ENCODE assay signal across 1 cellular context in the genomic region with DNA sequence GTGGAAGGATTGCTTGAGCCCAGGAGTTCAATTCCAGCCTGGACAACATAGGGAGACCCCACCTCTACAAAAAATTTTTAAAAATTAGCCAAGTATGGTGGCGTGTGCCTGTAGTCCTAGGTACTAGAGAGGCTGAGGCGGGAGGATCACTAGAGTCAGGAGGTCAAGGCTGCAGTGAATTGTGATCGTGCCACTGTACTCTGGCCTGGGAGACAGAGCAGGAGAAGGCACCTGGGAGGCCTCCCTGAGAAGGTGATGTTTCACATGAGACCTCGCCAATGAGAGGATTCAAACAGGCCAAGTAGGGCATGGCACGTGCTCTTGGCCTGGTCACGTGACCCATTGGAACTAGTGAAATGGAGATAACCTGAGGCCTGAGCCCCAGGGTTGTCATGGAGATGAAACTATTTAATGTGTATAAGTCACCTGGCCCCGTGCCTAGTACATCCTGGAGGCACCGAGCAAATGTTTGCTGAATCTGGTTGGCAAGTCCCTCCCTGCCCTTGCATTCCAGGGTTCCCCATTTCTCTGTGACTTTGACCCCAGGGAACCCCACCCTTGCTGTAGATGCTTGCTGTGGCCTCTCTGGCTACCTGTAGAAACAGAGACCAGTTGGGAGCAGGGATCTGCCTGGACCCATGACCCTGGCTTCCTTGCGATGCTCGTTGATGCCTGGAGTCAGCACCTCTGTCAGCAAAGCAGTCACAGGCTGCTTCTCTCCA.
TF ChIP-seq lines count a peak whose summit lies in the region.

No MANE protein-coding gene starts in this region.

TF ChIP-seq in HepG2, 621 proteins besides CTCF, POLR2A, EP300 and RAD21 (continued from another document and continues in another):
- 0 out of 2 replicates have a peak, but pooled peaks have one; percentile 35 for TF ChIP-seq ZHX2 (IDR thresholded peaks at IDR 0.05; ENCODE audit: low read depth)
- no peak for TF ChIP-seq ZHX2 (CRISPR knock-in tag; IDR thresholded peaks at IDR 0.05; ENCODE audit: borderline replicate concordance)
- peak; percentile 73; the same call in 1 of the 2 replicates for TF ChIP-seq ZNF543 (CRISPR knock-in tag; IDR thresholded peaks at IDR 0.05)
- no peak for TF ChIP-seq ZFP62 (CRISPR knock-in tag; IDR thresholded peaks at IDR 0.05)
- peak; percentile 81; the same call in 1 of the 2 replicates for TF ChIP-seq BRCA1 (CRISPR knock-in tag; IDR thresholded peaks at IDR 0.05)
- TF ChIP-seq ZNF780A (CRISPR knock-in tag; IDR thresholded peaks at IDR 0.05): 0 out of 2 replicates have a peak, but pooled peaks have one; percentile 20
- no peak for TF ChIP-seq KDM5A (IDR thresholded peaks at IDR 0.05; ENCODE audit: borderline replicate concordance, low read length)
- peak; percentile 10; the same call in 1 of the 2 replicates for TF ChIP-seq RBAK (CRISPR knock-in tag; IDR thresholded peaks at IDR 0.05)
- peak; percentile 30; the same call in 1 of the 2 replicates for TF ChIP-seq ZNF281 (CRISPR knock-in tag; IDR thresholded peaks at IDR 0.05; ENCODE audit: borderline replicate concordance)
- no peak for TF ChIP-seq RARG (CRISPR knock-in tag; IDR thresholded peaks at IDR 0.05; ENCODE audit: low read depth)
- TF ChIP-seq ZBTB46 (CRISPR knock-in tag; IDR thresholded peaks at IDR 0.05; ENCODE audit: borderline replicate concordance): peak; percentile 99
- no peak for TF ChIP-seq ZNF569 (CRISPR knock-in tag; IDR thresholded peaks at IDR 0.05; ENCODE audit: borderline replicate concordance)
- TF ChIP-seq, protein P1, sequence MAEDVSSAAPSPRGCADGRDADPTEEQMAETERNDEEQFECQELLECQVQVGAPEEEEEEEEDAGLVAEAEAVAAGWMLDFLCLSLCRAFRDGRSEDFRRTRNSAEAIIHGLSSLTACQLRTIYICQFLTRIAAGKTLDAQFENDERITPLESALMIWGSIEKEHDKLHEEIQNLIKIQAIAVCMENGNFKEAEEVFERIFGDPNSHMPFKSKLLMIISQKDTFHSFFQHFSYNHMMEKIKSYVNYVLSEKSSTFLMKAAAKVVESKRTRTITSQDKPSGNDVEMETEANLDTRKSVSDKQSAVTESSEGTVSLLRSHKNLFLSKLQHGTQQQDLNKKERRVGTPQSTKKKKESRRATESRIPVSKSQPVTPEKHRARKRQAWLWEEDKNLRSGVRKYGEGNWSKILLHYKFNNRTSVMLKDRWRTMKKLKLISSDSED (CRISPR knock-in tag; IDR thresholded peaks at IDR 0.05): no peak
- peak; percentile 97 for TF ChIP-seq NFKB2 (CRISPR knock-in tag; IDR thresholded peaks at IDR 0.05; ENCODE audit: borderline replicate concordance)
- TF ChIP-seq ZNF326 (CRISPR knock-in tag; IDR thresholded peaks at IDR 0.05; ENCODE audit: borderline replicate concordance): no peak
- TF ChIP-seq, protein P2, sequence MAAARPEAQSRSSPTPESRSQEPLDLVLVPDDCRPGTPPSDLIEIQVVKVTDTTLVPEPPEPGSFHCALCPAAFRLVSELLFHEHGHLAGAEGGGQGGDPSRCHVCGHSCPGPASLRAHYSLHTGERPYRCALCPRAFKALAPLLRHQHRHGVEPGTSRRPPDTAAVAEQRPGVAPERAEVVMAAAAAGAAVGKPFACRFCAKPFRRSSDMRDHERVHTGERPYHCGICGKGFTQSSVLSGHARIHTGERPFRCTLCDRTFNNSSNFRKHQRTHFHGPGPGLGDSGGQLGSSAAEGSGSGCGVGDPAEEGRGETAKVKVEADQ (CRISPR knock-in tag; IDR thresholded peaks at IDR 0.05; ENCODE audit: borderline replicate concordance): no peak
- TF ChIP-seq, protein P3, sequence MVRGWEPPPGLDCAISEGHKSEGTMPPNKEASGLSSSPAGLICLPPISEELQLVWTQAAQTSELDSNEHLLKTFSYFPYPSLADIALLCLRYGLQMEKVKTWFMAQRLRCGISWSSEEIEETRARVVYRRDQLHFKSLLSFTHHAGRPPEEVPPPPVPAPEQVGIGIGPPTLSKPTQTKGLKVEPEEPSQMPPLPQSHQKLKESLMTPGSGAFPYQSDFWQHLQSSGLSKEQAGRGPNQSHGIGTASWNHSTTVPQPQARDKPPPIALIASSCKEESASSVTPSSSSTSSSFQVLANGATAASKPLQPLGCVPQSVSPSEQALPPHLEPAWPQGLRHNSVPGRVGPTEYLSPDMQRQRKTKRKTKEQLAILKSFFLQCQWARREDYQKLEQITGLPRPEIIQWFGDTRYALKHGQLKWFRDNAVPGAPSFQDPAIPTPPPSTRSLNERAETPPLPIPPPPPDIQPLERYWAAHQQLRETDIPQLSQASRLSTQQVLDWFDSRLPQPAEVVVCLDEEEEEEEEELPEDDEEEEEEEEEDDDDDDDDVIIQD (CRISPR knock-in tag; IDR thresholded peaks at IDR 0.05; ENCODE audit: low read depth): 0 out of 2 replicates have a peak, but pooled peaks have one; percentile 20
- TF ChIP-seq MYC (CRISPR knock-in tag; IDR thresholded peaks at IDR 0.05; ENCODE audit: borderline replicate concordance): peak; percentile 93
- TF ChIP-seq SOX6 (IDR thresholded peaks at IDR 0.05): no peak
- TF ChIP-seq SOX6 (CRISPR knock-in tag; IDR thresholded peaks at IDR 0.05): peak; percentile 92
- TF ChIP-seq, protein P4, sequence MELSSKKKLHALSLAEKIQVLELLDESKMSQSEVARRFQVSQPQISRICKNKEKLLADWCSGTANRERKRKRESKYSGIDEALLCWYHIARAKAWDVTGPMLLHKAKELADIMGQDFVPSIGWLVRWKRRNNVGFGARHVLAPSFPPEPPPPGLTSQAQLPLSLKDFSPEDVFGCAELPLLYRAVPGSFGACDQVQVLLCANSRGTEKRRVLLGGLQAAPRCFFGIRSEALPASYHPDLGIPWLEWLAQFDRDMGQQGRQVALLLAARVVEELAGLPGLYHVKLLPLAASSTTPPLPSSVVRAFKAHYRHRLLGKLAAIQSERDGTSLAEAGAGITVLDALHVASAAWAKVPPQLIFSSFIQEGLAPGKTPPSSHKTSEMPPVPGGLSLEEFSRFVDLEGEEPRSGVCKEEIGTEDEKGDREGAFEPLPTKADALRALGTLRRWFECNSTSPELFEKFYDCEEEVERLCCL (CRISPR knock-in tag; IDR thresholded peaks at IDR 0.05; ENCODE audit: borderline replicate concordance): peak; percentile 92; the same call in 1 of the 2 replicates
- no peak for TF ChIP-seq ATAD3A (CRISPR knock-in tag; IDR thresholded peaks at IDR 0.05)
- peak; percentile 52; the same call in 1 of the 2 replicates for TF ChIP-seq ZNF335 (CRISPR knock-in tag; IDR thresholded peaks at IDR 0.05)
- peak; percentile 55; the same call in 1 of the 2 replicates for TF ChIP-seq GATAD1 (CRISPR knock-in tag; IDR thresholded peaks at IDR 0.05)
- TF ChIP-seq ZNF333 (CRISPR knock-in tag; IDR thresholded peaks at IDR 0.05; ENCODE audit: borderline replicate concordance): peak; percentile 65; the same call in 1 of the 2 replicates
- peak; percentile 88 for TF ChIP-seq ZFP91 (CRISPR knock-in tag; IDR thresholded peaks at IDR 0.05; ENCODE audit: borderline replicate concordance)
- TF ChIP-seq, protein P5, sequence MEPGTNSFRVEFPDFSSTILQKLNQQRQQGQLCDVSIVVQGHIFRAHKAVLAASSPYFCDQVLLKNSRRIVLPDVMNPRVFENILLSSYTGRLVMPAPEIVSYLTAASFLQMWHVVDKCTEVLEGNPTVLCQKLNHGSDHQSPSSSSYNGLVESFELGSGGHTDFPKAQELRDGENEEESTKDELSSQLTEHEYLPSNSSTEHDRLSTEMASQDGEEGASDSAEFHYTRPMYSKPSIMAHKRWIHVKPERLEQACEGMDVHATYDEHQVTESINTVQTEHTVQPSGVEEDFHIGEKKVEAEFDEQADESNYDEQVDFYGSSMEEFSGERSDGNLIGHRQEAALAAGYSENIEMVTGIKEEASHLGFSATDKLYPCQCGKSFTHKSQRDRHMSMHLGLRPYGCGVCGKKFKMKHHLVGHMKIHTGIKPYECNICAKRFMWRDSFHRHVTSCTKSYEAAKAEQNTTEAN (CRISPR knock-in tag; conservative IDR thresholded peaks at IDR 0.05): peak; percentile 91
- peak; percentile 93 for TF ChIP-seq ZNF552 (CRISPR knock-in tag; IDR thresholded peaks at IDR 0.05; ENCODE audit: borderline replicate concordance)
- TF ChIP-seq ZFP1 (CRISPR knock-in tag; IDR thresholded peaks at IDR 0.05): peak; percentile 91
- no peak for TF ChIP-seq SMARCE1 (IDR thresholded peaks at IDR 0.05; ENCODE audit: borderline replicate concordance)
- no peak for TF ChIP-seq TRIM24 (CRISPR knock-in tag; IDR thresholded peaks at IDR 0.05)
- peak; percentile 98 for TF ChIP-seq RNF2 (conservative IDR thresholded peaks at IDR 0.05; ENCODE audit: low read depth)
- TF ChIP-seq SP5 (CRISPR knock-in tag; IDR thresholded peaks at IDR 0.05; ENCODE audit: borderline replicate concordance, low read depth): peak; percentile 74
- TF ChIP-seq RFXANK (CRISPR knock-in tag; IDR thresholded peaks at IDR 0.05): peak; percentile 79
